ENCODE assay signal across 20 cellular contexts in the genomic region with DNA sequence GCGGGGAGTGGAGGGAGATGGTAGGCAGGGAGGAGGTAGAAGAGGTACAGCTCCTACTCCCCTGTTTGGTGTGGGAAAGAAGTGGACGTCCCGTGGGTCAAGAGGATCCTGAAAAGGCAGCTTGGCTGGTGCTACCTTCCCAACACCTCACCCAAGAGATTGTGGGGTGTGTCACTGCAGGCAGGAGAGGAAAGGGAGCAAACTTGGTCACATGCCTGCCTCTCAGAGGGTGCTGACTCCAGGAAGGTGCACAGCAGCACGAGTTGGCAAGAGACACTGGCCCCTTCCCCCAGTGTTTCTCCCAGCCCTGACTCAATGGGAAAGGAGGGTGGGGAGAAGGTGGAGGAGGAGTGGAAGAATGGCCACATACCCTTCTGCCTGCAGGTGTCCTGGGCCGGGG.
A peak's percentile ranks its signal among the peaks of the same experiment; 100 is the strongest.
DNase-seq lines count a peak whose midpoint lies in the region; ATAC-seq and TF ChIP-seq lines count a peak whose summit lies in the region.
"Had no signal": no experiment of that assay in that cellular context is flagged by ENCODE, and none has a peak within 500 bp of the region (broad histone marks: within the 10 kb centered on the region; RNA-seq: fewer than 3 reads in every experiment).

No MANE protein-coding gene starts in this region.

- intact Hi-C loops in upper lobe of right lung (cut with DNase I): no loop called here

- POLR2A ChIA-PET in activated CD4-positive, alpha-beta memory T cell treated with anti-CD3 and anti-CD28 coated beads, Interleukin-2, amount 10 ng/mL, durations not matched to agents 7 days and 5 days (lab: Charles Lee): no interaction called here

- peaks cover 5% of the 10 kb centered on the region for H3K27me3 ChIP-seq in endodermal cell (ENCODE audit: control insufficient read depth, insufficient read depth, low read length, poor library complexity, severe bottlenecking)
- no peaks in the 10 kb centered on the region for H3K27me3 ChIP-seq in neural progenitor cell
- no peaks in the 10 kb centered on the region for H3K27me3 ChIP-seq in upper lobe of right lung

- H3K4me2 ChIP-seq in neural progenitor cell: no peak overlapping the region

- H3K9me3 Mint-ChIP-seq in endodermal cell (no peaks in the 10 kb centered on the region), neural progenitor cell (no peaks in the 10 kb centered on the region)
- H3K9me3 Mint-ChIP-seq in activated CD4-positive, alpha-beta memory T cell treated with anti-CD3 and anti-CD28 coated beads, Interleukin-2, amount 10 ng/mL, durations not matched to agents 7 days and 5 days: no peaks in the 10 kb centered on the region

- no peaks in the 10 kb centered on the region for H3K9me3 ChIP-seq in endodermal cell (ENCODE audit: control insufficient read depth, low read length)
- no peaks in the 10 kb centered on the region for H3K9me3 ChIP-seq in neural progenitor cell (ENCODE audit: low read depth)
- H3K9me3 ChIP-seq in upper lobe of right lung: no peaks in the 10 kb centered on the region

- no peaks in the 10 kb centered on the region for H3K4me1 ChIP-seq in endodermal cell (ENCODE audit: control insufficient read depth, insufficient read depth, low read length)
- no peaks in the 10 kb centered on the region for H3K4me1 ChIP-seq in neural progenitor cell
- no peaks in the 10 kb centered on the region for H3K4me1 ChIP-seq in upper lobe of right lung

- H3K9ac ChIP-seq in endodermal cell (ENCODE audit: extremely low read depth, low read length, poor library complexity, severe bottlenecking): no peak overlapping the region
- H3K9ac ChIP-seq in neural progenitor cell: no peak overlapping the region
- H3K9ac ChIP-seq: GM23248 had no signal

- WGBS in endodermal cell (ENCODE audit: insufficient coverage in 1 of 2, insufficient read length in 1 of 2), 2 experiments: 61 to 78% methylated on average over 2 to 4 of the region's 5 CpGs

- H3K27ac Mint-ChIP-seq in endodermal cell (no peak overlapping the region), neural progenitor cell (peak overlapping the region; percentile 19)
- no peak overlapping the region for H3K27ac Mint-ChIP-seq in activated CD4-positive, alpha-beta memory T cell treated with anti-CD3 and anti-CD28 coated beads, Interleukin-2, amount 10 ng/mL, durations not matched to agents 7 days and 5 days

- peak; percentile 32 for ATAC-seq in upper lobe of right lung
- ATAC-seq: HCT116 had no signal

- DNase-seq in NCI-H2029 (lab: John Stamatoyannopoulos, UW) (peak; percentile 58), NCI-H2029 treated with DMSO at 0.1 percent for 48 hours (lab: John Stamatoyannopoulos, UW) (no peak), endodermal cell (peak; percentile 43), neural progenitor cell (ENCODE audit: low spot score) (no peak), upper lobe of right lung (no peak), 8988T (no peak), RKO (ENCODE audit: low spot score) (no peak)
- no peak for DNase-seq in activated CD4-positive, alpha-beta memory T cell treated with anti-CD3 and anti-CD28 coated beads, Interleukin-2, amount 10 ng/mL, durations not matched to agents 7 days and 5 days
- DNase-seq: Calu3, GM23248, KBM-7, MV-4-11, NCI-H1105, NCI-H146, NCI-H1930, NCI-H2227 treated with DMSO at 0.1 percent for 48 hours, NCI-H69, SIG-M5 had no signal

- no peak overlapping the region for H2AFZ ChIP-seq in neural progenitor cell (replicated peaks)
- H2AFZ ChIP-seq: GM23248 had no signal

- TF ChIP-seq CTCF in endodermal cell (conservative IDR thresholded peaks at IDR 0.05): no peak
- no peak for TF ChIP-seq CTCF in neural progenitor cell (IDR thresholded peaks at IDR 0.05)
- TF ChIP-seq CTCF in upper lobe of right lung (IDR thresholded peaks at IDR 0.05): no peak

- H3K36me3 Mint-ChIP-seq in endodermal cell (ENCODE audit: low read depth) (no peaks in the 10 kb centered on the region), neural progenitor cell (no peaks in the 10 kb centered on the region)
- no peaks in the 10 kb centered on the region for H3K36me3 Mint-ChIP-seq in activated CD4-positive, alpha-beta memory T cell treated with anti-CD3 and anti-CD28 coated beads, Interleukin-2, amount 10 ng/mL, durations not matched to agents 7 days and 5 days (ENCODE audit: low read depth)

- H3K4me3 Mint-ChIP-seq in endodermal cell (no peak overlapping the region), neural progenitor cell (no peak overlapping the region)
- H3K4me3 Mint-ChIP-seq in activated CD4-positive, alpha-beta memory T cell treated with anti-CD3 and anti-CD28 coated beads, Interleukin-2, amount 10 ng/mL, durations not matched to agents 7 days and 5 days: no peak overlapping the region

- no peaks in the 10 kb centered on the region for H3F3A ChIP-seq in neural progenitor cell (ENCODE audit: low read depth)

- CTCF ChIA-PET in activated CD4-positive, alpha-beta memory T cell treated with anti-CD3 and anti-CD28 coated beads, Interleukin-2, amount 10 ng/mL, durations not matched to agents 7 days and 5 days (lab: Charles Lee): no interaction called here

- H3K4me1 Mint-ChIP-seq in endodermal cell (no peaks in the 10 kb centered on the region), neural progenitor cell (peaks cover 3% of the 10 kb centered on the region)
- no peaks in the 10 kb centered on the region for H3K4me1 Mint-ChIP-seq in activated CD4-positive, alpha-beta memory T cell treated with anti-CD3 and anti-CD28 coated beads, Interleukin-2, amount 10 ng/mL, durations not matched to agents 7 days and 5 days

- no peak overlapping the region for H3K27ac ChIP-seq in endodermal cell (ENCODE audit: low read depth, low read length)
- H3K27ac ChIP-seq in neural progenitor cell: no peak overlapping the region
- no peak overlapping the region for H3K27ac ChIP-seq in upper lobe of right lung
- H3K27ac ChIP-seq: GM23248, SK-N-MC had no signal

- H3K79me2 ChIP-seq in neural progenitor cell (ENCODE audit: low read depth): no peaks in the 10 kb centered on the region

- H4K20me1 ChIP-seq in neural progenitor cell (ENCODE audit: low read depth): no peaks in the 10 kb centered on the region

- H3K4me3 ChIP-seq in endodermal cell (ENCODE audit: low read length): no peak overlapping the region
- H3K4me3 ChIP-seq in neural progenitor cell: no peak overlapping the region
- no peak overlapping the region for H3K4me3 ChIP-seq in upper lobe of right lung
- H3K4me3 ChIP-seq: GM23248, SK-N-MC had no signal

- no peaks in the 10 kb centered on the region for H3K36me3 ChIP-seq in endodermal cell (ENCODE audit: control insufficient read depth, insufficient read depth, low read length)
- no peaks in the 10 kb centered on the region for H3K36me3 ChIP-seq in neural progenitor cell
- no peaks in the 10 kb centered on the region for H3K36me3 ChIP-seq in upper lobe of right lung

- peaks cover 3% of the 10 kb centered on the region for H3K27me3 Mint-ChIP-seq in endodermal cell (ENCODE audit: insufficient read depth)
- peaks cover 8% of the 10 kb centered on the region for H3K27me3 Mint-ChIP-seq in neural progenitor cell (ENCODE audit: insufficient read depth, low read depth)
- H3K27me3 Mint-ChIP-seq in activated CD4-positive, alpha-beta memory T cell treated with anti-CD3 and anti-CD28 coated beads, Interleukin-2, amount 10 ng/mL, durations not matched to agents 7 days and 5 days: peaks cover 3% of the 10 kb centered on the region

Comparison
In these comparisons a context has a peak if more than half of its experiments do, and no peak if none do; other contexts are left out.
1. DNase-seq: peak in NCI-H2029 (single experiment) and endodermal cell (single experiment); none in NCI-H2029 treated with DMSO at 0.1 percent for 48 hours (single experiment), neural progenitor cell (single experiment), upper lobe of right lung (single experiment), 8988T (single experiment), RKO (single experiment) and activated CD4-positive, alpha-beta memory T cell treated with anti-CD3 and anti-CD28 coated beads, Interleukin-2, amount 10 ng/mL, durations not matched to agents 7 days and 5 days (single experiment).